ENCODE assay signal across 2 cellular contexts in genomic region chr11:933002-933820, GRCh38.
TF ChIP-seq lines count a peak whose summit lies in the region.

No MANE protein-coding gene starts in this region.

TF ChIP-seq in H1, 55 proteins besides CTCF, POLR2A, EP300 and RAD21:
- TF ChIP-seq ATF2 (IDR thresholded peaks at IDR 0.05; ENCODE audit: low read length) (no peak), SRF (IDR thresholded peaks at IDR 0.05; ENCODE audit: low read depth, low read length) (no peak), GABPA (IDR thresholded peaks at IDR 0.05; ENCODE audit: borderline replicate concordance, insufficient read depth, low read length) (no peak), RNF2 (IDR thresholded peaks at IDR 0.05; ENCODE audit: borderline replicate concordance, low read depth, low read length, missing control alignments, poor library complexity, severe bottlenecking) (no peak), TBP (IDR thresholded peaks at IDR 0.05; ENCODE audit: low read depth, low read length) (no peak), SIN3A (conservative IDR thresholded peaks at IDR 0.05 in 1 of 2, IDR thresholded peaks at IDR 0.05 in 1 of 2; ENCODE audit: low read depth in 1 of 2, low read length in 2 of 2) (no peak), E2F6 (IDR thresholded peaks at IDR 0.05) (no peak), CHD2 (IDR thresholded peaks at IDR 0.05; ENCODE audit: low read length) (no peak), SIRT6 (IDR thresholded peaks at IDR 0.05; ENCODE audit: low read length) (no peak), MAFK (IDR thresholded peaks at IDR 0.05; ENCODE audit: low read depth, low read length) (no peak), MAX (IDR thresholded peaks at IDR 0.05) (no peak), KDM1A (IDR thresholded peaks at IDR 0.05; ENCODE audit: borderline replicate concordance, low read length) (no peak), JUND (IDR thresholded peaks at IDR 0.05; ENCODE audit: low read length) (no peak), HDAC6 (IDR thresholded peaks at IDR 0.05; ENCODE audit: low read depth, low read length) (no peak), YY1 (IDR thresholded peaks at IDR 0.05; ENCODE audit: low read depth, low read length) (no peak), CEBPB (IDR thresholded peaks at IDR 0.05; ENCODE audit: low read depth, low read length) (no peak), USF2 (IDR thresholded peaks at IDR 0.05; ENCODE audit: low read length) (no peak), CTBP2 (IDR thresholded peaks at IDR 0.05; ENCODE audit: borderline replicate concordance, insufficient read depth, insufficient read length, low read length) (no peak), RBBP5 (IDR thresholded peaks at IDR 0.05; ENCODE audit: borderline replicate concordance, low read depth, low read length) (no peak), POU5F1 (IDR thresholded peaks at IDR 0.05; ENCODE audit: low read depth, low read length) (no peak)

TF ChIP-seq in liver, 16 proteins besides CTCF, POLR2A, EP300 and RAD21:
- TF ChIP-seq REST (IDR thresholded peaks at IDR 0.05) (no peak), TAF1 (conservative IDR thresholded peaks at IDR 0.05) (no peak), SP1 (IDR thresholded peaks at IDR 0.05) (no peak), FOXA1 (IDR thresholded peaks at IDR 0.05) (no peak), ATF3 (IDR thresholded peaks at IDR 0.05) (no peak), NR2F2 (IDR thresholded peaks at IDR 0.05) (no peak), HNF4A (conservative IDR thresholded peaks at IDR 0.05) (no peak), FOXA2 (IDR thresholded peaks at IDR 0.05) (no peak), JUND (IDR thresholded peaks at IDR 0.05) (no peak), HNF4G (IDR thresholded peaks at IDR 0.05) (no peak), EGR1 (IDR thresholded peaks at IDR 0.05; ENCODE audit: low read depth in 2 of 2) (no peak), GABPA (IDR thresholded peaks at IDR 0.05 in 1 of 2, conservative IDR thresholded peaks at IDR 0.05 in 1 of 2) (no peak), RXRA (IDR thresholded peaks at IDR 0.05) (no peak)
